22 cellular contexts compared by ENCODE assay signal in genomic region chr11:131744847-131745246, GRCh38.
DNase-seq lines count a peak whose midpoint lies in the region; ATAC-seq, FAIRE-seq and TF ChIP-seq lines count a peak whose summit lies in the region.
"Had no signal": no experiment of that assay in that cellular context is flagged by ENCODE, and none has a peak within 500 bp of the region (broad histone marks: within the 10 kb centered on the region; RNA-seq: fewer than 3 reads in every experiment).

No MANE protein-coding gene starts in this region.

- peak; percentile 50 for ATAC-seq in PC-3
- ATAC-seq in left lobe of liver = no peak
- ATAC-seq: left colon; stimulated activated effector memory CD8-positive, alpha-beta T cell treated with anti-CD3 and anti-CD28 coated beads, Interleukin-12 subunit alpha, Interleukin-12 subunit beta, amount 100 ng/mL, for 72 hours; T-cell had no signal

- TF ChIP-seq POLR2A in endothelial cell of umbilical vein (IDR thresholded peaks at IDR 0.05; ENCODE audit: low read depth, low read length) = no peak

- intact Hi-C loops in PC-3 (cut with micrococcal nuclease) = no loop called here
- intact Hi-C loops in endothelial cell of umbilical vein (cut with micrococcal nuclease) = loop anchor here (1.0 to 5.0 kb wide), 6 partner anchors 32 to 838 kb away; no protein-coding TSS in a partner anchor

- no peaks in the 10 kb centered on the region for H4K20me1 ChIP-seq in PC-3 (ENCODE audit: low read length)
- no peaks in the 10 kb centered on the region for H4K20me1 ChIP-seq in endothelial cell of umbilical vein (replicated peaks; ENCODE audit: control insufficient read depth, extremely low read depth, insufficient read depth, low read length)
- H4K20me1 ChIP-seq in neural cell (ENCODE audit: insufficient read depth) = no peaks in the 10 kb centered on the region

- BruUV-seq in PC-3 (replicated peaks; lab: Mats Ljungman, UMichigan) (no TSS peak), endothelial cell of umbilical vein (replicated peaks; lab: Mats Ljungman, UMichigan) (no TSS peak)

- H3K27me3 ChIP-seq in PC-3 (ENCODE audit: low read length) (peaks cover 16% of the 10 kb centered on the region; the same call in 1 of the 2 replicates), endothelial cell of umbilical vein (ENCODE audit: control insufficient read depth in 2 of 2, insufficient read depth in 2 of 2, low read length in 2 of 2) (no peaks in the 10 kb centered on the region), neural cell (ENCODE audit: insufficient read depth, low read depth, low read length) (no peaks in the 10 kb centered on the region)
- H3K27me3 ChIP-seq: adrenal gland, neural progenitor cell had no signal

- TF ChIP-seq CTCF in PC-3 (conservative IDR thresholded peaks at IDR 0.05; ENCODE audit: low read depth, low read length) (no peak), endothelial cell of umbilical vein (IDR thresholded peaks at IDR 0.05; ENCODE audit: extremely low read depth in 1 of 2, insufficient read depth in 1 of 2, low read depth in 1 of 2, low read length in 2 of 2) (no peak), neural cell (IDR thresholded peaks at IDR 0.05; ENCODE audit: poor library complexity, severe bottlenecking) (no peak)

- no peak overlapping the region for H2AFZ ChIP-seq in PC-3 (ENCODE audit: low read length)
- peak overlapping the region; percentile 7 for H2AFZ ChIP-seq in endothelial cell of umbilical vein (ENCODE audit: low read depth, low read length)
- H2AFZ ChIP-seq in neural cell (ENCODE audit: low read depth, low read length) = no peak overlapping the region
- H2AFZ ChIP-seq: neural progenitor cell had no signal

- TF ChIP-seq EP300 in neural cell (conservative IDR thresholded peaks at IDR 0.05; ENCODE audit: poor library complexity, severe bottlenecking) = no peak

- H3K4me2 ChIP-seq in PC-3 (ENCODE audit: low read length) (no peak overlapping the region), endothelial cell of umbilical vein (ENCODE audit: insufficient read depth, low read length) (peak overlapping the region; percentile 65), neural cell (ENCODE audit: low read length) (no peak overlapping the region)
- H3K4me2 ChIP-seq: neural progenitor cell had no signal

- CTCF ChIA-PET in PC-3 (lab: Charles Lee) = no interaction called here
- CTCF ChIA-PET in endothelial cell of umbilical vein (lab: Charles Lee) = interaction anchor here (0.7 to 6.5 kb wide), 12 partner anchors 8 to 1320 kb away, joined by 3 to 267 read pairs (median 4); no protein-coding TSS in a partner anchor

- H3K9me2 ChIP-seq in PC-3 (replicated peaks; ENCODE audit: low read length) (no peaks in the 10 kb centered on the region), neural cell (ENCODE audit: insufficient read depth, low read length) (no peaks in the 10 kb centered on the region)

- H3K27ac ChIP-seq in PC-3 (ENCODE audit: low read length) (peak overlapping the region; percentile 33; the same call in 1 of the 2 replicates), endothelial cell of umbilical vein (ENCODE audit: insufficient read depth, low read depth, low read length) (peak overlapping the region; percentile 95), neural cell (ENCODE audit: low read length) (no peak overlapping the region)
- H3K27ac ChIP-seq: adrenal gland, neural progenitor cell, thoracic aorta had no signal

- peak; percentile 86 for FAIRE-seq in endothelial cell of umbilical vein (lab: Jason Lieb, UNC)

- H3F3A ChIP-seq in PC-3 (ENCODE audit: low read length, unreplicated experiment) (no peaks in the 10 kb centered on the region), neural cell (ENCODE audit: insufficient read depth, low read length, poor library complexity, severe bottlenecking) (no peaks in the 10 kb centered on the region)

- no peaks in the 10 kb centered on the region for H3K9me3 ChIP-seq in PC-3 (ENCODE audit: low read length)
- H3K9me3 ChIP-seq in endothelial cell of umbilical vein (replicated peaks; ENCODE audit: control insufficient read depth, insufficient read depth, low read length) = no peaks in the 10 kb centered on the region
- no peaks in the 10 kb centered on the region for H3K9me3 ChIP-seq in neural cell (ENCODE audit: low read length)
- H3K9me3 ChIP-seq: adrenal gland, thoracic aorta had no signal

- DNase-seq in EH (ENCODE audit: low read depth) (peak; percentile 77), PC-3 (peak; percentile 39), endothelial cell of umbilical vein (ENCODE audit: low read depth, low spot score) (peak; percentile 71), putamen (ENCODE audit: low spot score) (no peak), middle frontal gyrus (ENCODE audit: extremely low spot score, low spot score) (no peak), left lobe of liver (ENCODE audit: low spot score) (no peak)
- no peak for DNase-seq in stimulated activated CD4-positive, alpha-beta T cell treated with anti-CD3 and anti-CD28 coated beads, Interleukin-12 subunit alpha, Interleukin-12 subunit beta, amount 100 ng/mL, for 4 hours
- DNase-seq: activated CD4-positive, alpha-beta T cell treated with anti-CD3 and anti-CD28 coated beads, Interleukin-2, amount 50 U/mL, for 1 hour; activated CD8-positive, alpha-beta memory T cell treated with anti-CD3 and anti-CD28 coated beads, Interleukin-2, amount 50 U/mL, for 4 hours; activated effector memory CD4-positive, alpha-beta T cell treated with anti-CD3 and anti-CD28 coated beads, Interleukin-2, amount 50 U/mL, for 16 hours; adrenal gland; CD4-positive, alpha-beta memory T cell; left colon; NCI-H1092; NCI-H2029 treated with DMSO at 0.1 percent for 48 hours; NCI-H524; retina; T-cell had no signal

- H3K79me2 ChIP-seq in PC-3 (ENCODE audit: low read length) = no peaks in the 10 kb centered on the region
- no peaks in the 10 kb centered on the region for H3K79me2 ChIP-seq in endothelial cell of umbilical vein (ENCODE audit: control insufficient read depth, insufficient read depth, low read length)
- no peaks in the 10 kb centered on the region for H3K79me2 ChIP-seq in neural cell (replicated peaks; ENCODE audit: insufficient read depth, low read length)

- H3K4me3 ChIP-seq in PC-3 (ENCODE audit: low read length) (no peak overlapping the region), endothelial cell of umbilical vein (replicated peaks in 1 of 3; ENCODE audit: insufficient read depth in 1 of 3, low read depth in 1 of 3, low read length in 3 of 3) (peak overlapping the region in 2 of 3 experiments; percentile 8 to 35), neural cell (ENCODE audit: low read length) (no peak overlapping the region)
- H3K4me3 ChIP-seq: adrenal gland, neural progenitor cell, thoracic aorta had no signal

- no peak for TF ChIP-seq RAD21 in neural cell (conservative IDR thresholded peaks at IDR 0.05)

- dilution Hi-C loops in endothelial cell of umbilical vein (cut with MboI; ENCODE audit: extremely low pct_ligation_motif_present, low sequenced_read_pairs) = loop anchor here (25.0 kb wide), 1 partner anchor 167 kb away; no protein-coding TSS in a partner anchor

- H3K36me3 ChIP-seq in PC-3 (ENCODE audit: low read depth, low read length) (no peaks in the 10 kb centered on the region), endothelial cell of umbilical vein (ENCODE audit: control insufficient read depth in 2 of 2, extremely low read depth in 1 of 2, insufficient read depth in 2 of 2, low read length in 2 of 2) (no peaks in the 10 kb centered on the region), neural cell (ENCODE audit: insufficient read depth, low read length) (no peaks in the 10 kb centered on the region)
- H3K36me3 ChIP-seq: adrenal gland, neural progenitor cell, thoracic aorta had no signal

- H3K9ac ChIP-seq in PC-3 (ENCODE audit: low read length) (no peak overlapping the region), endothelial cell of umbilical vein (replicated peaks; ENCODE audit: extremely low read depth, insufficient read depth, low read length) (peak overlapping the region; percentile 62), neural cell (ENCODE audit: low read length) (no peak overlapping the region)
- H3K9ac ChIP-seq: neural progenitor cell had no signal

- POLR2A ChIA-PET in PC-3 (lab: Charles Lee; ENCODE audit: unreplicated experiment) (no interaction called here), endothelial cell of umbilical vein (lab: Charles Lee) (no interaction called here)

- H3K4me1 ChIP-seq in PC-3 (ENCODE audit: insufficient read depth, low read length) (no peaks in the 10 kb centered on the region), endothelial cell of umbilical vein (ENCODE audit: control insufficient read depth, extremely low read depth, insufficient read depth, low read length) (peaks cover 52% of the 10 kb centered on the region)
- H3K4me1 ChIP-seq: adrenal gland had no signal

- H3K9me1 ChIP-seq in endothelial cell of umbilical vein (replicated peaks; ENCODE audit: control insufficient read depth, extremely low read depth, insufficient read depth, low read length) = no peaks in the 10 kb centered on the region

TF ChIP-seq in endothelial cell of umbilical vein, 7 proteins besides CTCF, POLR2A, EP300 and RAD21:
- TF ChIP-seq MAX (IDR thresholded peaks at IDR 0.05; ENCODE audit: insufficient read depth, insufficient read length) (no peak), GATA2 (IDR thresholded peaks at IDR 0.05; ENCODE audit: insufficient read depth, insufficient read length, low read depth, low read length) (no peak), EZH2 (IDR thresholded peaks at IDR 0.05; ENCODE audit: borderline replicate concordance, low read depth, low read length, severe bottlenecking) (no peak), FOS (IDR thresholded peaks at IDR 0.05; ENCODE audit: borderline replicate concordance, insufficient read depth, low read length) (peak; percentile 70), POLR2AphosphoS5 (IDR thresholded peaks at IDR 0.05; ENCODE audit: insufficient read depth, low read depth, low read length) (peak; percentile 45)
TF ChIP-seq in endothelial cell of umbilical vein: peak in this region for 2.

TF ChIP-seq in neural cell, 6 proteins besides CTCF, POLR2A, EP300 and RAD21:
- TF ChIP-seq MXI1 (conservative IDR thresholded peaks at IDR 0.05; ENCODE audit: poor library complexity, severe bottlenecking) (no peak), POLR2AphosphoS5 (IDR thresholded peaks at IDR 0.05) (peak; percentile 10)

Comparison
In these comparisons a context has a peak if more than half of its experiments do, and no peak if none do; other contexts are left out.
1. DNase-seq: peak in EH (single experiment), PC-3 (single experiment) and endothelial cell of umbilical vein (single experiment); none in putamen (single experiment), middle frontal gyrus (single experiment), stimulated activated CD4-positive, alpha-beta T cell treated with anti-CD3 and anti-CD28 coated beads, Interleukin-12 subunit alpha, Interleukin-12 subunit beta, amount 100 ng/mL, for 4 hours (single experiment) and left lobe of liver (single experiment).
2. H3K4me3 ChIP-seq: peak in endothelial cell of umbilical vein (2 of 3); none in PC-3 (single experiment) and neural cell (single experiment).